21 cellular contexts compared by ENCODE assay signal in the genomic region with DNA sequence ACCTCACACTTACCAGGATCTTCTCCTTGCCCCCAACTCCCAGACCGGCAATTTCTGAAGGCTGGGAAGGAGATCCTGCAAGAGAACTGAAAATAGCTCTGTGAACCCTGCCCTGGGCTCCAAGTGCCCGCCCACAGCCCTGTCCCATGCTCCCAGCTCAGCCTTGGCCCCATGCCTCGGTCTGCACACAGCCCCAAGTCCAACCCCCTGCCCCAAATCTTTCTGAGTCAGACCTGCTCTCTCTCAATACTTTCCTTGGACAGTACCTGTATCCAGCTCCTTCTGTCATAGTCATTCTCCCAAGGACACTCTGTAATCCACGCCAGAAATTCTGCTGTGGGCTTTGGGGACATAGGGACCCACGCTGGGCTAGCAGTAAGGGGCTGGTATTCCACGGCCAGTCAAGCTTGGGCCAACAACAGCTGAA. TPM values are rescaled to one million over a fixed set of nuclear protein-coding genes. Genes with fewer than 3 reads are reported as not detected.
DNase-seq lines count a peak whose midpoint lies in the region; ATAC-seq and TF ChIP-seq lines count a peak whose summit lies in the region.
"Had no signal": no experiment of that assay in that cellular context is flagged by ENCODE, and none has a peak within 500 bp of the region (broad histone marks: within the 10 kb centered on the region; RNA-seq: fewer than 3 reads in every experiment).

No MANE protein-coding gene starts in this region.

- TF ChIP-seq CTCF in Peyer's patch (IDR thresholded peaks at IDR 0.05), result no peak
- no peak for TF ChIP-seq CTCF in epithelial cell of proximal tubule (conservative IDR thresholded peaks at IDR 0.05; ENCODE audit: low read depth, low read length)
- no peak for TF ChIP-seq CTCF in thoracic aorta (IDR thresholded peaks at IDR 0.05)

- H3K9me3 ChIP-seq in Peyer's patch (no peaks in the 10 kb centered on the region), mucosa of rectum (ENCODE audit: control insufficient read depth in 2 of 2, low read length in 2 of 2) (no peaks in the 10 kb centered on the region), thoracic aorta (no peaks in the 10 kb centered on the region)
- H3K9me3 ChIP-seq: esophagus squamous epithelium, gastroesophageal sphincter, SK-N-SH had no signal

- no peaks in the 10 kb centered on the region for H3K27me3 ChIP-seq in Peyer's patch
- no peaks in the 10 kb centered on the region for H3K27me3 ChIP-seq in mucosa of rectum (ENCODE audit: control insufficient read depth in 2 of 2, insufficient read depth in 2 of 2, low read length in 2 of 2)
- no peaks in the 10 kb centered on the region for H3K27me3 ChIP-seq in thoracic aorta (replicated peaks; ENCODE audit: insufficient read depth)
- H3K27me3 ChIP-seq: esophagus squamous epithelium, gastroesophageal sphincter had no signal

- H3K4me1 ChIP-seq in Peyer's patch, result peaks cover 0 to 22% (median 0%) of the 10 kb centered on the region in 4 donors
- peaks cover 25 to 41% of the 10 kb centered on the region in 2 donors for H3K4me1 ChIP-seq in mucosa of rectum (ENCODE audit: control insufficient read depth in 2 of 2, insufficient read depth in 2 of 2, low read length in 2 of 2)
- peaks cover 0 to 21% of the 10 kb centered on the region in 2 donors for H3K4me1 ChIP-seq in thoracic aorta (ENCODE audit: control insufficient read depth in 1 of 2, low read depth in 2 of 2)

- H3K9ac ChIP-seq in mucosa of rectum (ENCODE audit: low read depth in 1 of 2, low read length in 2 of 2), result no peak overlapping the region
- H3K9ac ChIP-seq: SK-N-SH had no signal

- TF ChIP-seq POLR2A in Peyer's patch (IDR thresholded peaks at IDR 0.05), result no peak

- DNase-seq in Peyer's patch, result peak in 2 of 3 donors; percentile 81 to 85
- no peak for DNase-seq in epithelial cell of proximal tubule (ENCODE audit: low read depth)
- no peak for DNase-seq in thoracic aorta (ENCODE audit: low spot score)
- no peak for DNase-seq in NCI-H146 treated with DMSO at 0.1 percent for 48 hours (lab: John Stamatoyannopoulos, UW; ENCODE audit: unreplicated experiment)
- no peak for DNase-seq in COLO829 (ENCODE audit: low spot score)
- DNase-seq: activated CD4-positive, alpha-beta T cell treated with anti-CD3 and anti-CD28 coated beads, Interleukin-2, amount 50 U/mL, for 48 hours; activated naive CD4-positive, alpha-beta T cell treated with anti-CD3 and anti-CD28 coated beads for 36 hours; CD8-positive, alpha-beta T cell; effector CD8-positive, alpha-beta T cell; esophagus squamous epithelium; H7; Karpas-422; NCI-H2029 treated with DMSO at 0.1 percent for 48 hours; NCI-H446 treated with DMSO at 0.1 percent for 48 hours; SK-N-SH; T-helper 9 cell had no signal

- H3K27ac ChIP-seq in Peyer's patch (peak overlapping the region in 2 of 4 donors; percentile 55 to 73), mucosa of rectum (ENCODE audit: low read depth in 2 of 2, low read length in 2 of 2) (peak overlapping the region; percentile 49), thoracic aorta (peak overlapping the region; percentile 23 to 62)
- H3K27ac ChIP-seq: esophagus squamous epithelium, gastroesophageal sphincter had no signal

- ATAC-seq in thoracic aorta (ENCODE audit: insufficient number of reproducible peaks, low FRiP score, low read depth) (no peak), HG02938 (IDR thresholded peaks at IDR 0.05; ENCODE audit: unreplicated experiment) (no peak)
- ATAC-seq: CD8-positive, alpha-beta T cell; gastroesophageal sphincter; GM12878; WTC11 had no signal

- H3K4me3 ChIP-seq in Peyer's patch, result peak overlapping the region in 2 of 4 donors; percentile 35 to 50
- H3K4me3 ChIP-seq in epithelial cell of proximal tubule (ENCODE audit: low read depth, low read length), result peak overlapping the region; percentile 51
- H3K4me3 ChIP-seq in mucosa of rectum (ENCODE audit: low read length in 2 of 2), result peak overlapping the region in 1 of 2 donors; percentile 70
- no peak overlapping the region for H3K4me3 ChIP-seq in thoracic aorta
- H3K4me3 ChIP-seq: esophagus squamous epithelium, gastroesophageal sphincter, GM12878 had no signal

- H3K36me3 ChIP-seq in Peyer's patch (no peaks in the 10 kb centered on the region), mucosa of rectum (ENCODE audit: control insufficient read depth in 2 of 2, insufficient read depth in 2 of 2, low read length in 2 of 2) (no peaks in the 10 kb centered on the region), thoracic aorta (no peaks in the 10 kb centered on the region)
- H3K36me3 ChIP-seq: esophagus squamous epithelium, gastroesophageal sphincter had no signal

RNA-seq across cellular contexts. Expression of a gene that starts 6.3 kb away (rescaled TPM):
- total RNA-seq in Peyer's patch (10 to 100 TPM; 43.7 to 80.0 (median 60.2) TPM), epithelial cell of proximal tubule (58.2 and 97.4 TPM in 2 replicates), thoracic aorta (10 to 100 TPM; 47.9 to 78.5 TPM)

Comparison
In these comparisons a context has a peak if more than half of its experiments do, and no peak if none do; other contexts are left out.
1. DNase-seq: peak in Peyer's patch (2 of 3); none in epithelial cell of proximal tubule (single experiment), thoracic aorta (single experiment), NCI-H146 treated with DMSO at 0.1 percent for 48 hours (single experiment) and COLO829 (single experiment).